Comparison of ENCODE assay signal across 14 cellular contexts in the genomic region with DNA sequence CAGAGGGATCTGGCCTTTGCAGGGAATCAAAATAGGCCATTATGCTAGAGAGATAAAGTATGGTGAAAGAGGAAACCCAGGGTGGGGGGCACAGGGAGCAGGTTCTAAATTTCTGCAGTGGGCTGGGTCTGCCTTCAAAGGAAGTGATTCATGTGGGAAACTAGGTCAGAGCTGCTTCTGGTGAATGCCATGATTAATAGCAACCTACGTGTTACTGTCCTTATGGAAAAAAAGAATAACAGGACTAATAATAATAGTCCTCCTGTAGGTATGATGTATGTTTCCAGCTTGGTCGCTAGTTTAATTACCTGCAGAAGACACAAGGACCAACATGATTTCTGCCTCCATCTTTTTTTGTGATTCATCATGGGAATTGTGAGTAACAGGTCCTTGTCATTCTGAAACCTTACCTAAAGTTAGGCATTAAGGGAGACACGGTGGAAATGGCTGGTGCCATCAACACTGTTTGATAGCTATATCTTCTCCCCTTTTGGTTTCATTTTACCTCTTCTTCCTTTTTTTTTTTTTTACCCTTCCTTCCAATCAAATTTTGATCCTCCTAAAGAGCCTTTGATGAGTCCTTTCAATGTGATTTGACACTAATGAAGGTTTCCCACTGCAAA.
A peak's percentile ranks its signal among the peaks of the same experiment; 100 is the strongest.
DNase-seq lines count a peak whose midpoint lies in the region; ATAC-seq and TF ChIP-seq lines count a peak whose summit lies in the region.
"Had no signal": no experiment of that assay in that cellular context is flagged by ENCODE, and none has a peak within 500 bp of the region (broad histone marks: within the 10 kb centered on the region; RNA-seq: fewer than 3 reads in every experiment).

No MANE protein-coding gene starts in this region.

- TF ChIP-seq POLR2A in spleen (IDR thresholded peaks at IDR 0.05) = no peak

- peak; percentile 87 to 88 for ATAC-seq in activated CD4-positive, CD25-positive, alpha-beta regulatory T cell treated with anti-CD3 and anti-CD28 coated beads, Interleukin-2, amount 50 U/mL, for 24 hours
- peak; percentile 95 for ATAC-seq in HG02973 (IDR thresholded peaks at IDR 0.05; ENCODE audit: unreplicated experiment)
- peak; percentile 93 for ATAC-seq in activated T-helper 17 cell treated with anti-CD3 and anti-CD28 coated beads, Interleukin-2, amount 50 U/mL, for 72 hours (replicated peaks)
- no peak for ATAC-seq in HG03457 (IDR thresholded peaks at IDR 0.05; ENCODE audit: unreplicated experiment)
- ATAC-seq: HepG2 had no signal

- no peak for DNase-seq in activated CD4-positive, CD25-positive, alpha-beta regulatory T cell (lab: John Stamatoyannopoulos, UW)
- DNase-seq in stimulated activated CD4-positive, alpha-beta T cell treated with anti-CD3 and anti-CD28 coated beads, Interleukin-15, amount 100 ng/mL, for 24 hours = peak; percentile 53
- no peak for DNase-seq in spleen
- no peak for DNase-seq in foreskin melanocyte
- DNase-seq: amygdala, midbrain, NCI-H510A had no signal

- H3K4me1 ChIP-seq in spleen = no peaks in the 10 kb centered on the region

- TF ChIP-seq CTCF in spleen (IDR thresholded peaks at IDR 0.05 in 8 of 11, conservative IDR thresholded peaks at IDR 0.05 in 3 of 11) = no peak

- peaks cover 16% of the 10 kb centered on the region for H3K4me1 Mint-ChIP-seq in activated T-helper 17 cell treated with anti-CD3 and anti-CD28 coated beads, Interleukin-2, amount 50 U/mL, for 72 hours

- H3K27me3 Mint-ChIP-seq in activated T-helper 17 cell treated with anti-CD3 and anti-CD28 coated beads, Interleukin-2, amount 50 U/mL, for 72 hours = no peaks in the 10 kb centered on the region

- H3K4me3 ChIP-seq in spleen = no peak overlapping the region

- H3K27ac Mint-ChIP-seq in activated T-helper 17 cell treated with anti-CD3 and anti-CD28 coated beads, Interleukin-2, amount 50 U/mL, for 72 hours = peak overlapping the region; percentile 92
- H3K27ac Mint-ChIP-seq: type B pancreatic cell had no signal

- WGBS in spleen, 5 donors = 44 to 73% (median 65%) methylated on average over 3 of the region's 3 CpGs

- no peaks in the 10 kb centered on the region for H3K36me3 ChIP-seq in spleen

- no peaks in the 10 kb centered on the region for H3K27me3 ChIP-seq in spleen (replicated peaks in 1 of 7)

- H3K27ac ChIP-seq in spleen = no peak overlapping the region
- H3K27ac ChIP-seq: 22Rv1 had no signal

- no peaks in the 10 kb centered on the region for H3K9me3 ChIP-seq in spleen

- no peaks in the 10 kb centered on the region for H3K36me3 Mint-ChIP-seq in activated T-helper 17 cell treated with anti-CD3 and anti-CD28 coated beads, Interleukin-2, amount 50 U/mL, for 72 hours (ENCODE audit: low read depth)
- H3K36me3 Mint-ChIP-seq: type B pancreatic cell had no signal

- H3K4me3 Mint-ChIP-seq in activated T-helper 17 cell treated with anti-CD3 and anti-CD28 coated beads, Interleukin-2, amount 50 U/mL, for 72 hours = peak overlapping the region; percentile 77
- H3K4me3 Mint-ChIP-seq: type B pancreatic cell had no signal

- intact Hi-C loops in spleen (cut with DNase I; ENCODE audit: low total_unique reads) = no loop called here

- no peaks in the 10 kb centered on the region for H3K9me3 Mint-ChIP-seq in activated T-helper 17 cell treated with anti-CD3 and anti-CD28 coated beads, Interleukin-2, amount 50 U/mL, for 72 hours
- H3K9me3 Mint-ChIP-seq: type B pancreatic cell had no signal
